ENCODE assay signal across 9 cellular contexts in genomic region chr7:92809397-92810241, GRCh38. TPM values are rescaled to one million over a fixed set of nuclear protein-coding genes. Genes with fewer than 3 reads are reported as not detected.
A peak's percentile ranks its signal among the peaks of the same experiment; 100 is the strongest.
DNase-seq lines count a peak whose midpoint lies in the region; ATAC-seq and TF ChIP-seq lines count a peak whose summit lies in the region.
"Had no signal": no experiment of that assay in that cellular context is flagged by ENCODE, and none has a peak within 500 bp of the region (broad histone marks: within the 10 kb centered on the region; RNA-seq: fewer than 3 reads in every experiment).

No MANE protein-coding gene starts in this region.

- DNase-seq in COLO668 (lab: John Stamatoyannopoulos, UW; ENCODE audit: unreplicated experiment) (peak; percentile 54), glutamatergic neuron (no peak), psoas muscle (no peak)
- peak; percentile 84 for DNase-seq in activated effector memory CD4-positive, alpha-beta T cell treated with anti-CD3 and anti-CD28 coated beads, Interleukin-2, amount 50 U/mL, for 16 hours
- no peak for DNase-seq in effector CD8-positive, alpha-beta T cell (lab: John Stamatoyannopoulos, UW)

- H3K4me1 ChIP-seq in OCI-LY1 (ENCODE audit: insufficient read depth, low read length, severe bottlenecking): peaks cover 56% of the 10 kb centered on the region
- peaks cover 13% of the 10 kb centered on the region for H3K4me1 ChIP-seq in psoas muscle
- H3K4me1 ChIP-seq: ascending aorta had no signal

- peaks cover 3% of the 10 kb centered on the region for H3K27me3 Mint-ChIP-seq in glutamatergic neuron (ENCODE audit: unreplicated experiment)

- H3K4me2 ChIP-seq in OCI-LY1 (ENCODE audit: low read length): peak overlapping the region; percentile 46

- H3K4me3 ChIP-seq in OCI-LY1 (ENCODE audit: low read depth, low read length, poor library complexity, severe bottlenecking) (peak overlapping the region; percentile 32), psoas muscle (no peak overlapping the region)
- H3K4me3 ChIP-seq: ascending aorta had no signal

- H3K27ac Mint-ChIP-seq in glutamatergic neuron (ENCODE audit: unreplicated experiment): peak overlapping the region; percentile 68

- WGBS in psoas muscle, 3 donors: 15 to 18% (median 17%) methylated on average over 6 of the region's 6 CpGs

- H4K20me1 ChIP-seq in OCI-LY1 (ENCODE audit: insufficient read depth, low read length): no peaks in the 10 kb centered on the region

- H3K27me3 ChIP-seq in OCI-LY1 (ENCODE audit: insufficient read depth, low read length) (no peaks in the 10 kb centered on the region), psoas muscle (ENCODE audit: insufficient read depth in 3 of 3, low read length in 2 of 3) (no peaks in the 10 kb centered on the region)
- H3K27me3 ChIP-seq: ascending aorta had no signal

- H3K4me3 Mint-ChIP-seq in glutamatergic neuron (ENCODE audit: unreplicated experiment): no peak overlapping the region

- peak overlapping the region; percentile 41 for H3K9ac ChIP-seq in OCI-LY1 (ENCODE audit: low read length)

- peaks cover 7% of the 10 kb centered on the region for H3F3A ChIP-seq in OCI-LY1 (ENCODE audit: insufficient read depth, low read length)

- peaks cover 16% of the 10 kb centered on the region for H3K4me1 Mint-ChIP-seq in glutamatergic neuron (ENCODE audit: low read depth, unreplicated experiment)

- ATAC-seq in GM19328 (IDR thresholded peaks at IDR 0.05; ENCODE audit: unreplicated experiment) (peak; percentile 67), HG03342 (IDR thresholded peaks at IDR 0.05; ENCODE audit: unreplicated experiment) (peak; percentile 85), psoas muscle (peak; percentile 51 to 60 (median 56))

- H3K36me3 Mint-ChIP-seq in glutamatergic neuron (ENCODE audit: unreplicated experiment): no peaks in the 10 kb centered on the region

- H3K9me3 ChIP-seq in OCI-LY1 (ENCODE audit: low read length) (no peaks in the 10 kb centered on the region), psoas muscle (no peaks in the 10 kb centered on the region)
- H3K9me3 ChIP-seq: ascending aorta had no signal

- H3K36me3 ChIP-seq in OCI-LY1 (ENCODE audit: insufficient read depth, low read length): peaks cover 19% of the 10 kb centered on the region
- H3K36me3 ChIP-seq in psoas muscle (ENCODE audit: insufficient read depth in 1 of 2, low read depth in 1 of 2): no peaks in the 10 kb centered on the region
- H3K36me3 ChIP-seq: ascending aorta had no signal

- H3K79me2 ChIP-seq in OCI-LY1 (ENCODE audit: insufficient read depth, low read length): peaks cover 51% of the 10 kb centered on the region

- peak overlapping the region; percentile 89 for H3K27ac ChIP-seq in OCI-LY1 (ENCODE audit: low read depth, low read length, poor library complexity, severe bottlenecking)
- H3K27ac ChIP-seq in psoas muscle: peak overlapping the region; percentile 7

- no peaks in the 10 kb centered on the region for H3K9me2 ChIP-seq in OCI-LY1 (ENCODE audit: low read depth, low read length)

- no peak overlapping the region for H2AFZ ChIP-seq in OCI-LY1 (ENCODE audit: low read length)

- intact Hi-C loops in psoas muscle (cut with DNase I): no loop called here

- peaks cover 2% of the 10 kb centered on the region for H3K9me3 Mint-ChIP-seq in glutamatergic neuron (ENCODE audit: unreplicated experiment)

- TF ChIP-seq CTCF in OCI-LY1 (IDR thresholded peaks at IDR 0.05; ENCODE audit: low read length) (no peak), glutamatergic neuron (IDR thresholded peaks at IDR 0.05; ENCODE audit: partially characterized antibody, unreplicated experiment) (no peak), psoas muscle (IDR thresholded peaks at IDR 0.05) (no peak)

RNA-seq across cellular contexts. Expression of gene CDK6, which starts 26.8 kb away (rescaled TPM):
- total RNA-seq in glutamatergic neuron (ENCODE audit: unreplicated experiment) (111 TPM), psoas muscle (1 to 10 TPM; 3.2 to 8.0 (median 4.6) TPM)
- under 1 TPM; 0.39 to 0.92 (median 0.60) TPM for polyA plus RNA-seq in psoas muscle

Comparison
In these comparisons a context has a peak if more than half of its experiments do, and no peak if none do; other contexts are left out.
1. DNase-seq: peak in COLO668 (single experiment) and activated effector memory CD4-positive, alpha-beta T cell treated with anti-CD3 and anti-CD28 coated beads, Interleukin-2, amount 50 U/mL, for 16 hours (single experiment); none in glutamatergic neuron (single experiment), psoas muscle (0 of 2) and effector CD8-positive, alpha-beta T cell (single experiment).
2. RNA of gene CDK6, which starts 26.8 kb away (total RNA-seq): 111 TPM in glutamatergic neuron (single experiment); 3.2 to 8.0 TPM in psoas muscle; every median in the first group is over 10 times any median in the second.
3. Peak in every context shown above with its lines, with median percentiles within 50 percentile points of each other: ATAC-seq.